ENCODE assay signal across 1 cellular context in genomic region chr10:44885710-44886109, GRCh38.
TF ChIP-seq lines count a peak whose summit lies in the region.

No MANE protein-coding gene starts in this region.

TF ChIP-seq in K562, 482 proteins besides CTCF, POLR2A, EP300 and RAD21:
- no peak for TF ChIP-seq CHD7 (IDR thresholded peaks at IDR 0.05; ENCODE audit: low read depth, low read length)
- no peak for TF ChIP-seq PURB (CRISPR knock-in tag; IDR thresholded peaks at IDR 0.05; ENCODE audit: low read depth)
- TF ChIP-seq ZSCAN29 (IDR thresholded peaks at IDR 0.05) = 0 out of 2 replicates have a peak, but pooled peaks have one; percentile 60
- TF ChIP-seq ZNF75A (CRISPR knock-in tag; IDR thresholded peaks at IDR 0.05) = no peak
- no peak for TF ChIP-seq HIVEP1 (CRISPR knock-in tag; IDR thresholded peaks at IDR 0.05)
